ENCODE assay signal across 19 cellular contexts in genomic region chr3:134252766-134253165, GRCh38. TPM values are rescaled to one million over a fixed set of nuclear protein-coding genes. Genes with fewer than 3 reads are reported as not detected.
A peak's percentile ranks its signal among the peaks of the same experiment; 100 is the strongest.
DNase-seq lines count a peak whose midpoint lies in the region; ATAC-seq and TF ChIP-seq lines count a peak whose summit lies in the region.
"Had no signal": no experiment of that assay in that cellular context is flagged by ENCODE, and none has a peak within 500 bp of the region (broad histone marks: within the 10 kb centered on the region; RNA-seq: fewer than 3 reads in every experiment).

No MANE protein-coding gene starts in this region.

- BruUV-seq in PC-3 (replicated peaks; lab: Mats Ljungman, UMichigan) = no TSS peak

- peaks cover 9% of the 10 kb centered on the region; the same call in 1 of the 2 replicates for H4K20me1 ChIP-seq in PC-3 (ENCODE audit: low read length)

- H3K4me3 ChIP-seq in heart right ventricle (no peak overlapping the region), coronary artery (no peak overlapping the region), PC-3 (ENCODE audit: low read length) (no peak overlapping the region)
- H3K4me3 ChIP-seq in naive thymus-derived CD4-positive, alpha-beta T cell (ENCODE audit: low read length) = no peak overlapping the region
- H3K4me3 ChIP-seq: lung, skin epidermis had no signal

- no peaks in the 10 kb centered on the region for H3K9me2 ChIP-seq in PC-3 (replicated peaks; ENCODE audit: low read length)

- H3K4me1 Mint-ChIP-seq in naive thymus-derived CD4-positive, alpha-beta T cell = peaks cover 25 to 45% (median 41%) of the 10 kb centered on the region in 7 donors

- peaks cover 0 to 5% (median 0%) of the 10 kb centered on the region in 5 donors for H3K36me3 Mint-ChIP-seq in naive thymus-derived CD4-positive, alpha-beta T cell
- H3K36me3 Mint-ChIP-seq: IgD-negative memory B cell; stimulated activated memory B cell treated with anti-CD40 and anti-IgM and Interleukin-4, amounts not matched to agents 10 μg/mL and 1 μg/mL and 100 μg/mL, for 72 hours had no signal

- in situ Hi-C loops in KBM-7 (cut with MboI; ENCODE audit: low pct_unique_long_range_greater_than_20kb, low sequenced_read_pairs) = no loop called here

- H3K36me3 ChIP-seq in heart right ventricle (no peaks in the 10 kb centered on the region), PC-3 (ENCODE audit: low read depth, low read length) (no peaks in the 10 kb centered on the region)
- peaks cover 0 to 6% (median 0%) of the 10 kb centered on the region in 3 experiments for H3K36me3 ChIP-seq in naive thymus-derived CD4-positive, alpha-beta T cell (ENCODE audit: control insufficient read depth in 2 of 3, insufficient read depth in 3 of 3, low read length in 3 of 3)
- H3K36me3 ChIP-seq: neutrophil had no signal

- 75 to 78% methylated on average over 7 of the region's 7 CpGs for WGBS in heart right ventricle, 2 donors

- H3K27me3 ChIP-seq in heart right ventricle = no peaks in the 10 kb centered on the region
- no peaks in the 10 kb centered on the region for H3K27me3 ChIP-seq in naive thymus-derived CD4-positive, alpha-beta T cell (ENCODE audit: control insufficient read depth in 2 of 2, insufficient read depth in 2 of 2, low read length in 2 of 2)
- no peaks in the 10 kb centered on the region for H3K27me3 ChIP-seq in PC-3 (ENCODE audit: low read length)
- H3K27me3 ChIP-seq: neutrophil had no signal

- H3K27ac Mint-ChIP-seq in naive thymus-derived CD4-positive, alpha-beta T cell = peak overlapping the region in 4 of 9 donors; percentile 37 to 71 (median 58)

- POLR2A ChIA-PET in naive thymus-derived CD4-positive, alpha-beta T cell (lab: Charles Lee) = no interaction called here
- POLR2A ChIA-PET in PC-3 (lab: Charles Lee; ENCODE audit: unreplicated experiment) = no interaction called here

- TF ChIP-seq CTCF in heart right ventricle (IDR thresholded peaks at IDR 0.05) (no peak), coronary artery (IDR thresholded peaks at IDR 0.05) (no peak), PC-3 (conservative IDR thresholded peaks at IDR 0.05; ENCODE audit: low read depth, low read length) (no peak)

- H3K27me3 Mint-ChIP-seq in naive thymus-derived CD4-positive, alpha-beta T cell = peaks cover 0 to 59% (median 0%) of the 10 kb centered on the region in 5 donors
- H3K27me3 Mint-ChIP-seq: central memory CD8-positive, alpha-beta T cell; IgD-negative memory B cell; stimulated activated memory B cell treated with anti-CD40 and anti-IgM and Interleukin-4, amounts not matched to agents 10 μg/mL and 1 μg/mL and 100 μg/mL, for 72 hours had no signal

- peak overlapping the region in 7 of 10 donors; percentile 0 to 53 (median 37) for H3K4me3 Mint-ChIP-seq in naive thymus-derived CD4-positive, alpha-beta T cell
- H3K4me3 Mint-ChIP-seq: activated CD4-positive, alpha-beta memory T cell treated with anti-CD3 and anti-CD28 coated beads for 36 hours; stimulated activated memory B cell treated with anti-CD40 and anti-IgM and Interleukin-4, amounts not matched to agents 10 μg/mL and 1 μg/mL and 100 μg/mL, for 72 hours had no signal

- peaks cover 0 to 3% (median 0%) of the 10 kb centered on the region in 11 donors for H3K9me3 Mint-ChIP-seq in naive thymus-derived CD4-positive, alpha-beta T cell
- H3K9me3 Mint-ChIP-seq: activated CD4-positive, alpha-beta memory T cell treated with anti-CD3 and anti-CD28 coated beads for 36 hours; activated T-cell treated with anti-CD3 and anti-CD28 coated beads, Interleukin-2, amount 50 U/mL, for 4 hours; central memory CD8-positive, alpha-beta T cell; IgD-negative memory B cell; stimulated activated memory B cell treated with anti-CD40 and anti-IgM and Interleukin-4, amounts not matched to agents 10 μg/mL and 1 μg/mL and 100 μg/mL, for 72 hours had no signal

- H3K9me3 ChIP-seq in heart right ventricle (no peaks in the 10 kb centered on the region), PC-3 (ENCODE audit: low read length) (no peaks in the 10 kb centered on the region)
- no peaks in the 10 kb centered on the region for H3K9me3 ChIP-seq in naive thymus-derived CD4-positive, alpha-beta T cell (ENCODE audit: control insufficient read depth in 2 of 3, low read length in 3 of 3)
- H3K9me3 ChIP-seq: neutrophil had no signal

- H3K4me2 ChIP-seq in PC-3 (ENCODE audit: low read length) = no peak overlapping the region

- H3F3A ChIP-seq in PC-3 (ENCODE audit: low read length, unreplicated experiment) = no peaks in the 10 kb centered on the region

- H3K4me1 ChIP-seq in heart right ventricle = peaks cover 3 to 50% (median 41%) of the 10 kb centered on the region in 9 donors
- peaks cover 12 to 14% of the 10 kb centered on the region in 2 donors for H3K4me1 ChIP-seq in naive thymus-derived CD4-positive, alpha-beta T cell (ENCODE audit: control insufficient read depth in 2 of 2, insufficient read depth in 2 of 2, low read length in 2 of 2)
- peaks cover 6% of the 10 kb centered on the region; the same call in 1 of the 2 replicates for H3K4me1 ChIP-seq in PC-3 (ENCODE audit: insufficient read depth, low read length)

- H2AFZ ChIP-seq in PC-3 (ENCODE audit: low read length) = no peak overlapping the region

- peaks cover 26% of the 10 kb centered on the region for H3K79me2 ChIP-seq in PC-3 (ENCODE audit: low read length)

- H3K27ac ChIP-seq in heart right ventricle = peak overlapping the region in 8 of 10 donors; percentile 68 to 96 (median 92)
- H3K27ac ChIP-seq in coronary artery = peak overlapping the region; percentile 67 to 75
- no peak overlapping the region for H3K27ac ChIP-seq in naive thymus-derived CD4-positive, alpha-beta T cell (ENCODE audit: low read depth, low read length)
- no peak overlapping the region for H3K27ac ChIP-seq in PC-3 (ENCODE audit: low read length)
- H3K27ac ChIP-seq: neutrophil, skin epidermis had no signal

- DNase-seq in heart right ventricle = no peak
- DNase-seq in cardiac septum (ENCODE audit: low spot score) = no peak
- DNase-seq in coronary artery (ENCODE audit: low spot score) = no peak
- DNase-seq in naive thymus-derived CD4-positive, alpha-beta T cell = no peak
- no peak for DNase-seq in KBM-7
- no peak for DNase-seq in PC-3
- DNase-seq: activated CD4-positive, alpha-beta memory T cell treated with anti-CD3 and anti-CD28 coated beads for 36 hours; activated T-cell treated with anti-CD3 and anti-CD28 coated beads, Interleukin-2, amount 50 U/mL, for 4 hours; effector memory CD4-positive, alpha-beta T cell; NCI-H1092; NCI-H345 had no signal

- ATAC-seq in heart right ventricle = no peak
- ATAC-seq in naive thymus-derived CD4-positive, alpha-beta T cell = no peak
- ATAC-seq in HG02970 (IDR thresholded peaks at IDR 0.05; ENCODE audit: low FRiP score, unreplicated experiment) = no peak
- ATAC-seq in PC-3 = no peak
- no peak for ATAC-seq in GM21447 (IDR thresholded peaks at IDR 0.05; ENCODE audit: unreplicated experiment)
- ATAC-seq: activated T-cell treated with anti-CD3 and anti-CD28 coated beads, Interleukin-2, amount 50 U/mL, for 4 hours; stimulated activated memory B cell treated with anti-CD40 and anti-IgM and Interleukin-4, amounts not matched to agents 10 μg/mL and 1 μg/mL and 100 μg/mL, for 72 hours had no signal

- CTCF ChIA-PET in naive thymus-derived CD4-positive, alpha-beta T cell (lab: Charles Lee) = no interaction called here
- CTCF ChIA-PET in PC-3 (lab: Charles Lee) = no interaction called here

- intact Hi-C loops in heart right ventricle (cut with DNase I) = loop anchor here in 5 of 10 donors (5.0 kb wide), 3 partner anchors 40 to 45 kb away; no protein-coding TSS in a partner anchor
- intact Hi-C loops in cardiac septum (cut with DNase I) = loop anchor here (5.0 kb wide), 1 partner anchor 120 kb away; the partner anchor contains the start of gene AMOTL2
- intact Hi-C loops in naive thymus-derived CD4-positive, alpha-beta T cell (cut with micrococcal nuclease) = no loop called here
- intact Hi-C loops in PC-3 (cut with micrococcal nuclease) = loop anchor here (5.0 kb wide), 1 partner anchor 45 kb away; no protein-coding TSS in a partner anchor

- H3K9ac ChIP-seq in PC-3 (ENCODE audit: low read length) = no peak overlapping the region

RNA-seq across cellular contexts. Expression of gene RYK, which starts 2.1 kb away (rescaled TPM):
- total RNA-seq in heart right ventricle = 10 to 100 TPM; 33.8 to 45.8 (median 37.5) TPM
- polyA plus RNA-seq in heart right ventricle = 10 to 100 TPM; 18.0 to 25.9 TPM
- total RNA-seq in cardiac septum = 44.2 TPM
- 10 to 100 TPM; 10.7 to 53.5 (median 50.5) TPM for total RNA-seq in naive thymus-derived CD4-positive, alpha-beta T cell
- polyA plus RNA-seq in naive thymus-derived CD4-positive, alpha-beta T cell = 10 to 100 TPM in 1 of 2 donors, 1 to 10 TPM in 1; 6.9 to 10.5 TPM
- total RNA-seq in PC-3 (2014; rRNA removed) = 44.1 and 47.2 TPM in 2 replicates

Comparison
In these comparisons a context has a peak if more than half of its experiments do, and no peak if none do; other contexts are left out.
1. H3K27ac ChIP-seq: peak in heart right ventricle (8 of 10) and coronary artery (2 of 2); none in naive thymus-derived CD4-positive, alpha-beta T cell (single experiment) and PC-3 (single experiment).
2. intact Hi-C loops: an anchor here in cardiac septum (5.0 kb wide) and PC-3 (5.0 kb wide); none called in naive thymus-derived CD4-positive, alpha-beta T cell.